In the genomic region with DNA sequence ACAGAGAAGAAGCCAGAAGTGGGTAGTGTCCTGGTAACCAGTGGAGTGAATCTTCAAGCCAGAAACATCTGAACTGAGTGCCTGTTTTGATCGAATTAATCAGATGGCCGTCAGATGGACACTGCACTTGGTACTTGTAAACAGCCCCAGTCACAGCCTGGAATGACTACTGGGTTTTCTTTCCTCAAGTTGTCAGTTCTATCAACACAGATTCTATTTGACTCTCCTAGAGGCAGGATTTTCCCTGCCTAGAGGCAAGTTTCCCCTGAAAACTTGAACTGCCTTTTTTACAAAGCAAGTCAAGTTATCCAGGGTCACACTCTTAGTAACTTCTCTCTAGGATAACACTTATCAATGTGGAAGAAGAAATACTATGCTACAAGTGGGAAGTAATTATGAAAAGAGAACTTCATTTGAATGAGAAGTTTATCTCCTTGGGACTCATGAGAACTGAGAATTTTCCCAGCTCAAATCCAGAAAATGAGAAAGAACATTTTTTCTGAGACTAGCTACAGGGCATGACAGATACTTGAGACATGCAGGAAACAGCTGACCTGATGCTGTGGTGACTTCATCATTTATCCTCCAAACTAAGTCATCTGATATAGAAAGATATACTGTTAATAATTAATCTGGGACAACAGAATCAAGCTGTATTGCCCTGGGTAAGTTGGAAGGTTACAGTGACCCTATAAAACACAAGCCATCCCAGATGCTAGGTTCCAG, we compare ENCODE assay signal across 16 cellular contexts. TPM values are rescaled to one million over a fixed set of nuclear protein-coding genes. Genes with fewer than 3 reads are reported as not detected.
DNase-seq lines count a peak whose midpoint lies in the region; TF ChIP-seq lines count a peak whose summit lies in the region.
"Had no signal": no experiment of that assay in that cellular context is flagged by ENCODE, and none has a peak within 500 bp of the region (broad histone marks: within the 10 kb centered on the region; RNA-seq: fewer than 3 reads in every experiment).

No MANE protein-coding gene starts in this region.

- H2AFZ ChIP-seq in SK-N-SH (ENCODE audit: low read depth) (peak overlapping the region; percentile 27; the same call in 1 of the 2 replicates), PC-9 (no peak overlapping the region)

- H3K27me3 ChIP-seq in SK-N-SH (ENCODE audit: insufficient read depth) (no peaks in the 10 kb centered on the region), PC-9 (ENCODE audit: insufficient read depth, low read depth) (no peaks in the 10 kb centered on the region)
- H3K27me3 ChIP-seq: esophagus squamous epithelium, stomach had no signal

- H3K4me1 ChIP-seq in SK-N-SH (ENCODE audit: control insufficient read depth in 1 of 2, insufficient read depth in 2 of 2, low read depth in 1 of 2, low read length in 1 of 2) (no peaks in the 10 kb centered on the region; a peak in 1 of 4 replicates), PC-9 (replicated peaks; ENCODE audit: insufficient read depth) (no peaks in the 10 kb centered on the region)
- H3K4me1 ChIP-seq: esophagus squamous epithelium, stomach had no signal

- TF ChIP-seq CTCF in SK-N-SH (IDR thresholded peaks at IDR 0.05): no peak
- TF ChIP-seq CTCF in fibroblast of mammary gland (conservative IDR thresholded peaks at IDR 0.05; ENCODE audit: control insufficient read depth, insufficient read depth, low read depth, low read length): no peak
- no peak for TF ChIP-seq CTCF in PC-9 (conservative IDR thresholded peaks at IDR 0.05)

- no peaks in the 10 kb centered on the region for H3K36me3 Mint-ChIP-seq in activated CD4-positive, alpha-beta memory T cell treated with anti-CD3 and anti-CD28 coated beads for 36 hours
- H3K36me3 Mint-ChIP-seq: CD8-positive, alpha-beta T cell had no signal

- H3K4me1 Mint-ChIP-seq in activated CD4-positive, alpha-beta memory T cell treated with anti-CD3 and anti-CD28 coated beads for 36 hours (ENCODE audit: low read depth): no peaks in the 10 kb centered on the region

- POLR2A ChIA-PET in SK-N-SH (lab: Yijun Ruan, JAX) (no interaction called here), PC-9 (lab: Charles Lee; ENCODE audit: unreplicated experiment) (no interaction called here)
- POLR2A ChIA-PET in activated CD4-positive, alpha-beta memory T cell treated with anti-CD3 and anti-CD28 coated beads for 36 hours (lab: Charles Lee): no interaction called here

- H3K27me3 Mint-ChIP-seq in activated CD4-positive, alpha-beta memory T cell treated with anti-CD3 and anti-CD28 coated beads for 36 hours: peaks cover 6% of the 10 kb centered on the region

- H3K4me3 ChIP-seq in SK-N-SH (ENCODE audit: low read depth in 2 of 2, low read length in 1 of 2): no peak overlapping the region
- no peak overlapping the region for H3K4me3 ChIP-seq in fibroblast of mammary gland (ENCODE audit: control insufficient read depth, low read depth, low read length)
- H3K4me3 ChIP-seq in skeletal muscle cell (ENCODE audit: low read depth, low read length): no peak overlapping the region
- no peak overlapping the region for H3K4me3 ChIP-seq in PC-9
- H3K4me3 ChIP-seq: esophagus squamous epithelium, stomach had no signal

- H3K27ac ChIP-seq in SK-N-SH (ENCODE audit: low read depth in 2 of 2, low read length in 1 of 2) (peak overlapping the region in 1 of 2 experiments; percentile 76; a peak in 2 of 4 replicates), PC-9 (no peak overlapping the region)
- H3K27ac ChIP-seq: esophagus squamous epithelium, stomach had no signal

- H3K4me2 ChIP-seq in SK-N-SH (no peak overlapping the region), PC-9 (no peak overlapping the region)

- CTCF ChIA-PET in SK-N-SH (lab: Yijun Ruan, JAX): no interaction called here
- CTCF ChIA-PET in activated CD4-positive, alpha-beta memory T cell treated with anti-CD3 and anti-CD28 coated beads for 36 hours (lab: Charles Lee): no interaction called here
- CTCF ChIA-PET in PC-9 (lab: Charles Lee): no interaction called here

- TF ChIP-seq RAD21 in SK-N-SH (IDR thresholded peaks at IDR 0.05; ENCODE audit: low read length): no peak

- H3K27ac Mint-ChIP-seq in activated CD4-positive, alpha-beta memory T cell treated with anti-CD3 and anti-CD28 coated beads for 36 hours: no peak overlapping the region
- H3K27ac Mint-ChIP-seq: CD8-positive, alpha-beta T cell had no signal

- H3K79me2 ChIP-seq in SK-N-SH (ENCODE audit: insufficient read depth): no peaks in the 10 kb centered on the region
- no peaks in the 10 kb centered on the region for H3K79me2 ChIP-seq in PC-9 (ENCODE audit: low read depth)

- H3K9me3 ChIP-seq in SK-N-SH: no peaks in the 10 kb centered on the region
- H3K9me3 ChIP-seq in PC-9 (ENCODE audit: insufficient read depth, low read depth): no peaks in the 10 kb centered on the region
- H3K9me3 ChIP-seq: esophagus squamous epithelium, stomach had no signal

- DNase-seq in DMS53 treated with DMSO at 0.1 percent for 48 hours (lab: John Stamatoyannopoulos, UW; ENCODE audit: unreplicated experiment) (peak; percentile 78), SK-N-SH (no peak), fibroblast of mammary gland (ENCODE audit: low read depth) (peak; percentile 82), skeletal muscle cell (ENCODE audit: low read depth) (peak; percentile 43), PC-9 (no peak), NCI-H1930 (lab: John Stamatoyannopoulos, UW) (no peak)
- DNase-seq in activated CD4-positive, alpha-beta memory T cell treated with anti-CD3 and anti-CD28 coated beads for 36 hours: no peak
- DNase-seq in stimulated activated CD4-positive, alpha-beta T cell treated with anti-CD3 and anti-CD28 coated beads, Interleukin-4, amount 100 ng/mL, for 1 hour: no peak
- DNase-seq: activated CD8-positive, alpha-beta memory T cell treated with anti-CD3 and anti-CD28 coated beads for 24 hours; activated naive CD4-positive, alpha-beta T cell treated with Interleukin-2 at 50 U/mL for 16 hours; CD8-positive, alpha-beta T cell; esophagus squamous epithelium; NCI-H69; retina; Right ventricle myocardium superior; stomach had no signal

- H3K36me3 ChIP-seq in SK-N-SH (replicated peaks in 1 of 2; ENCODE audit: control insufficient read depth in 1 of 2, insufficient read depth in 2 of 2, low read length in 1 of 2): no peaks in the 10 kb centered on the region
- H3K36me3 ChIP-seq in PC-9 (ENCODE audit: low read depth): no peaks in the 10 kb centered on the region
- H3K36me3 ChIP-seq: esophagus squamous epithelium, stomach had no signal

- H3F3A ChIP-seq in SK-N-SH (replicated peaks; ENCODE audit: insufficient read depth) (peaks cover 3% of the 10 kb centered on the region), PC-9 (ENCODE audit: insufficient read depth, low read depth) (no peaks in the 10 kb centered on the region)

- no peak for TF ChIP-seq EP300 in SK-N-SH (IDR thresholded peaks at IDR 0.05; ENCODE audit: borderline replicate concordance in 1 of 2, low read depth in 1 of 2, low read length in 1 of 2)

- no TSS peak for BruUV-seq in PC-9 (replicated peaks; lab: Mats Ljungman, UMichigan)

- H3K4me3 Mint-ChIP-seq in activated CD4-positive, alpha-beta memory T cell treated with anti-CD3 and anti-CD28 coated beads for 36 hours: no peak overlapping the region
- H3K4me3 Mint-ChIP-seq: CD8-positive, alpha-beta T cell had no signal

- no peaks in the 10 kb centered on the region for H3K9me3 Mint-ChIP-seq in activated CD4-positive, alpha-beta memory T cell treated with anti-CD3 and anti-CD28 coated beads for 36 hours
- H3K9me3 Mint-ChIP-seq: CD8-positive, alpha-beta T cell had no signal

- no peaks in the 10 kb centered on the region for H4K20me1 ChIP-seq in SK-N-SH (ENCODE audit: insufficient read depth)
- no peaks in the 10 kb centered on the region for H4K20me1 ChIP-seq in PC-9 (ENCODE audit: insufficient read depth)

- intact Hi-C loops in activated CD4-positive, alpha-beta memory T cell treated with anti-CD3 and anti-CD28 coated beads for 36 hours (cut with micrococcal nuclease): no loop called here
- intact Hi-C loops in PC-9 (cut with micrococcal nuclease; ENCODE audit: unreplicated experiment): no loop called here

- peak overlapping the region; percentile 10; the same call in 1 of the 2 replicates for H3K9ac ChIP-seq in SK-N-SH

- no peaks in the 10 kb centered on the region for H3K9me2 ChIP-seq in SK-N-SH
- no peaks in the 10 kb centered on the region for H3K9me2 ChIP-seq in PC-9 (ENCODE audit: insufficient read depth)

- 48% methylated on average over 2 of the region's 2 CpGs for WGBS in SK-N-SH (ENCODE audit: low lambda C conversion rate)

TF ChIP-seq in SK-N-SH, 30 proteins besides CTCF, POLR2A, EP300 and RAD21:
- no peak for TF ChIP-seq NFIC (IDR thresholded peaks at IDR 0.05; ENCODE audit: borderline replicate concordance)
- TF ChIP-seq, protein P1, sequence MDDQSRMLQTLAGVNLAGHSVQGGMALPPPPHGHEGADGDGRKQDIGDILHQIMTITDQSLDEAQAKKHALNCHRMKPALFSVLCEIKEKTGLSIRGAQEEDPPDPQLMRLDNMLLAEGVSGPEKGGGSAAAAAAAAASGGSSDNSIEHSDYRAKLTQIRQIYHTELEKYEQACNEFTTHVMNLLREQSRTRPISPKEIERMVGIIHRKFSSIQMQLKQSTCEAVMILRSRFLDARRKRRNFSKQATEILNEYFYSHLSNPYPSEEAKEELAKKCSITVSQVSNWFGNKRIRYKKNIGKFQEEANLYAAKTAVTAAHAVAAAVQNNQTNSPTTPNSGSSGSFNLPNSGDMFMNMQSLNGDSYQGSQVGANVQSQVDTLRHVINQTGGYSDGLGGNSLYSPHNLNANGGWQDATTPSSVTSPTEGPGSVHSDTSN (IDR thresholded peaks at IDR 0.05): peak; percentile 43; the same call in 1 of the 2 replicates

RNA-seq across cellular contexts. Expression of a gene that starts 36.0 kb away (rescaled TPM):
- polyA plus RNA-seq in SK-N-SH (2012; rRNA removed): not detected in 2 replicates
- polyA plus RNA-seq in SK-N-SH (2012; cell fraction: cytosol; rRNA removed): not detected in 2 replicates
- not detected in 2 replicates for polyA plus RNA-seq in SK-N-SH (2012; cell fraction: nucleus; rRNA removed)
- not detected for total RNA-seq in activated CD4-positive, alpha-beta memory T cell treated with anti-CD3 and anti-CD28 coated beads for 36 hours
- 2.1 and 3.0 TPM in 2 replicates for total RNA-seq in PC-9 (2021)
- total RNA-seq: CD8-positive, alpha-beta T cell had no signal

RNA-seq across cellular contexts. Expression of a gene that starts 53.1 kb away (rescaled TPM):
- polyA plus RNA-seq in SK-N-SH (2012; rRNA removed): 0.18 and 0.47 TPM in 2 replicates
- 0.41 and 0.92 TPM in 2 replicates for polyA plus RNA-seq in SK-N-SH (2012; cell fraction: cytosol; rRNA removed)
- polyA plus RNA-seq in SK-N-SH (2012; cell fraction: nucleus; rRNA removed): 0.40 and 0.43 TPM in 2 replicates
- not detected for total RNA-seq in activated CD4-positive, alpha-beta memory T cell treated with anti-CD3 and anti-CD28 coated beads for 36 hours
- not detected in 2 replicates for total RNA-seq in PC-9 (2021)
- total RNA-seq: CD8-positive, alpha-beta T cell had no signal

Comparison
In these comparisons a context has a peak if more than half of its experiments do, and no peak if none do; other contexts are left out.
1. DNase-seq: peak in DMS53 treated with DMSO at 0.1 percent for 48 hours (single experiment), fibroblast of mammary gland (single experiment) and skeletal muscle cell (single experiment); none in SK-N-SH (single experiment), activated CD4-positive, alpha-beta memory T cell treated with anti-CD3 and anti-CD28 coated beads for 36 hours (single experiment), stimulated activated CD4-positive, alpha-beta T cell treated with anti-CD3 and anti-CD28 coated beads, Interleukin-4, amount 100 ng/mL, for 1 hour (single experiment), PC-9 (0 of 2) and NCI-H1930 (0 of 2).